8 cellular contexts compared by ENCODE assay signal in the genomic region with DNA sequence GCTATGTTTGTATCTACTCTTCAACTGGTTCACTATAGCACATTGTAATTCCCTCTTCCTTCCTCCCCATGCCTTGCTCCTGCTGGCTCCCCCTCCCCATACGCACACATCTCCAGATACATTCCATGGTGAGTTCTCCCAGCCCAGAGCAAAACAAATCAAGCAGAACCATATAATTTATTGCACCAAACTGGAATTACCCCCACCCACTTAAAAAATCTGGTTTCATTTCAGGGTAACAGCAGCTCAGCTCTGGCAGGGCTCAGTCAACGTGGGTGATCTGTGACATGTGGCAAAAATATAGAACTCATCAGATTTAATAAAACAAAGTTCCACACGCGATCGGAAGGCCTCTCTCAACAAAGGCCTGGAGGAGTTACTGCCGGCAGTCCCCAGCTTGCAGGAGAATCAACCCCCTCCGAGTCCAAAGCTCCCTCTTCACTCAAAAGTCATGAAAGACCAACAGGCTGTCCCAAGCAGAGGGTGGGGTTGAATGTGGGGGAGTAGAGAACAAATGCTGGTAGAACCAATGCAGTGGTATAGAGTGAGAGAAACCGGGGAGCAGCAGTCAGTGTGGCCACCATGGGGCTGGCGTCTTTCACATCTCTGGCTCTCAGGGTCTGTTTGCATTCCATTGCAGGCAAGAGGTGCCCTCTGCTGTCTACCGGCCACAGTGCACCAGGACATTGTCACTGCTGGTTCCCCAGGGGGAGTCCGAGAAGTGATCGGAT.
DNase-seq lines count a peak whose midpoint lies in the region; ATAC-seq and TF ChIP-seq lines count a peak whose summit lies in the region.

No MANE protein-coding gene starts in this region.

- H3K79me2 ChIP-seq in SK-N-SH (ENCODE audit: insufficient read depth), result no peaks in the 10 kb centered on the region

- H3K4me2 ChIP-seq in SK-N-SH, result peak overlapping the region; percentile 61

- CTCF ChIA-PET in SK-N-SH (lab: Yijun Ruan, JAX), result interaction anchor here (0.8 kb wide), 1 partner anchor 16 kb away, joined by 4 read pairs; no protein-coding TSS in a partner anchor

- no peaks in the 10 kb centered on the region for H3K36me3 Mint-ChIP-seq in glutamatergic neuron (ENCODE audit: unreplicated experiment)

- H3K9me2 ChIP-seq in SK-N-SH, result no peaks in the 10 kb centered on the region

- H3K4me1 Mint-ChIP-seq in glutamatergic neuron (ENCODE audit: low read depth, unreplicated experiment), result no peaks in the 10 kb centered on the region

- H4K20me1 ChIP-seq in SK-N-SH (ENCODE audit: insufficient read depth), result no peaks in the 10 kb centered on the region

- no peak overlapping the region for H3K27ac Mint-ChIP-seq in glutamatergic neuron (ENCODE audit: unreplicated experiment)

- H3K36me3 ChIP-seq in SK-N-SH (replicated peaks in 1 of 2; ENCODE audit: control insufficient read depth in 1 of 2, insufficient read depth in 2 of 2, low read length in 1 of 2), result no peaks in the 10 kb centered on the region

- H3K27ac ChIP-seq in SK-N-SH (ENCODE audit: low read depth in 2 of 2, low read length in 1 of 2), result no peak overlapping the region

- H3F3A ChIP-seq in SK-N-SH (replicated peaks; ENCODE audit: insufficient read depth), result no peaks in the 10 kb centered on the region

- no peak for TF ChIP-seq EP300 in SK-N-SH (IDR thresholded peaks at IDR 0.05; ENCODE audit: borderline replicate concordance in 1 of 2, low read depth in 1 of 2, low read length in 1 of 2)

- H3K4me3 Mint-ChIP-seq in glutamatergic neuron (ENCODE audit: unreplicated experiment), result no peak overlapping the region

- POLR2A ChIA-PET in SK-N-SH (lab: Yijun Ruan, JAX), result no interaction called here

- 0 out of 4 replicates have a peak, but pooled peaks cover 0 to 6% of the 10 kb centered on the region in 2 experiments for H3K4me1 ChIP-seq in SK-N-SH (ENCODE audit: control insufficient read depth in 1 of 2, insufficient read depth in 2 of 2, low read depth in 1 of 2, low read length in 1 of 2)

- no peaks in the 10 kb centered on the region for H3K27me3 Mint-ChIP-seq in glutamatergic neuron (ENCODE audit: unreplicated experiment)

- H3K9ac ChIP-seq in SK-N-SH, result no peak overlapping the region

- DNase-seq in AG09319 (ENCODE audit: extremely low read depth, low read depth) (peak; percentile 11), SK-N-SH (peak; percentile 31), glutamatergic neuron (peak; percentile 61), retinal pigment epithelial cell (ENCODE audit: low read depth) (no peak), GM19238 (ENCODE audit: insufficient read length, low spot score) (no peak)
- DNase-seq in stimulated activated CD4-positive, alpha-beta T cell treated with anti-CD3 and anti-CD28 coated beads, Interleukin-2, amount 100 ng/mL, for 48 hours, result no peak

- peak; percentile 63 for TF ChIP-seq RAD21 in SK-N-SH (IDR thresholded peaks at IDR 0.05; ENCODE audit: low read length)

- peak overlapping the region; percentile 75; the same call in 1 of the 2 replicates for H2AFZ ChIP-seq in SK-N-SH (ENCODE audit: low read depth)

- ATAC-seq in GM18511 (IDR thresholded peaks at IDR 0.05; ENCODE audit: unreplicated experiment) (peak; percentile 65), HG03432 (IDR thresholded peaks at IDR 0.05; ENCODE audit: unreplicated experiment) (peak; percentile 95)

- H3K9me3 Mint-ChIP-seq in glutamatergic neuron (ENCODE audit: unreplicated experiment), result no peaks in the 10 kb centered on the region

- no peaks in the 10 kb centered on the region for H3K9me3 ChIP-seq in SK-N-SH

- TF ChIP-seq CTCF in AG09319 (IDR thresholded peaks at IDR 0.05; ENCODE audit: low read depth, low read length) (peak; percentile 67), SK-N-SH (IDR thresholded peaks at IDR 0.05) (peak; percentile 58), glutamatergic neuron (IDR thresholded peaks at IDR 0.05; ENCODE audit: partially characterized antibody, unreplicated experiment) (peak; percentile 24), retinal pigment epithelial cell (conservative IDR thresholded peaks at IDR 0.05; ENCODE audit: low read depth, low read length) (peak; percentile 94)

- H3K27me3 ChIP-seq in SK-N-SH (ENCODE audit: insufficient read depth), result no peaks in the 10 kb centered on the region; the same call in 1 of the 2 replicates

- H3K4me3 ChIP-seq in SK-N-SH (ENCODE audit: low read depth in 2 of 2, low read length in 1 of 2) (peak overlapping the region in 1 of 2 experiments; percentile 30; a peak in 1 of 4 replicates), retinal pigment epithelial cell (ENCODE audit: low read length) (no peak overlapping the region)

- WGBS in SK-N-SH (ENCODE audit: low lambda C conversion rate), result 6% methylated on average over 12 of the region's 12 CpGs

TF ChIP-seq in SK-N-SH, 30 proteins besides CTCF, POLR2A, EP300 and RAD21:
- TF ChIP-seq SMC3 (IDR thresholded peaks at IDR 0.05; ENCODE audit: low read depth, low read length) (peak; percentile 40; the same call in 1 of the 2 replicates), USF2 (IDR thresholded peaks at IDR 0.05; ENCODE audit: borderline replicate concordance, low read depth, low read length) (no peak), MEF2A (IDR thresholded peaks at IDR 0.05; ENCODE audit: borderline replicate concordance, low read depth) (no peak)
TF ChIP-seq in SK-N-SH: peak in this region for 1.

Comparison
In these comparisons a context has a peak if more than half of its experiments do, and no peak if none do; other contexts are left out.
1. DNase-seq: peak in AG09319 (single experiment), SK-N-SH (single experiment) and glutamatergic neuron (single experiment); none in retinal pigment epithelial cell (single experiment), GM19238 (single experiment) and stimulated activated CD4-positive, alpha-beta T cell treated with anti-CD3 and anti-CD28 coated beads, Interleukin-2, amount 100 ng/mL, for 48 hours (0 of 2).
2. CTCF ChIP-seq: peak in every context shown above with its lines; median percentile 94 in retinal pigment epithelial cell; 67 in AG09319; 58 in SK-N-SH; 24 in glutamatergic neuron.